Comparison of ENCODE assay signal across 7 cellular contexts in genomic region chr15:67521770-67522568, GRCh38. TPM values are rescaled to one million over a fixed set of nuclear protein-coding genes. Genes with fewer than 3 reads are reported as not detected.
DNase-seq lines count a peak whose midpoint lies in the region; ATAC-seq and TF ChIP-seq lines count a peak whose summit lies in the region.

No MANE protein-coding gene starts in this region.

- peaks cover 3% of the 10 kb centered on the region for H4K20me1 ChIP-seq in hepatocyte (ENCODE audit: insufficient read depth, poor library complexity, severe bottlenecking)

- H3K4me1 ChIP-seq in hepatocyte (ENCODE audit: insufficient read depth): peaks cover 12% of the 10 kb centered on the region

- H3K27me3 ChIP-seq in hepatocyte: no peaks in the 10 kb centered on the region

- H3K9me2 ChIP-seq in hepatocyte (replicated peaks; ENCODE audit: insufficient read depth): no peaks in the 10 kb centered on the region

- no peaks in the 10 kb centered on the region for H3K36me3 ChIP-seq in hepatocyte (replicated peaks; ENCODE audit: insufficient read depth, low read depth)

- H3K27ac ChIP-seq in adipose tissue (ENCODE audit: low read depth, low read length) (peak overlapping the region; percentile 48), hepatocyte (peak overlapping the region; percentile 96)

- peak; percentile 9 for ATAC-seq in GM18858 (IDR thresholded peaks at IDR 0.05; ENCODE audit: unreplicated experiment)

- no peaks in the 10 kb centered on the region for H3K9me3 ChIP-seq in hepatocyte (ENCODE audit: low read depth)

- peak; percentile 60 for DNase-seq in M059J (ENCODE audit: low read depth)
- peak; percentile 41 for DNase-seq in hepatocyte (ENCODE audit: low spot score)
- DNase-seq in skeletal muscle cell (ENCODE audit: low read depth): no peak
- no peak for DNase-seq in NCI-H2029 treated with DMSO at 0.1 percent for 48 hours (lab: John Stamatoyannopoulos, UW)
- DNase-seq in NCI-H1930 (lab: John Stamatoyannopoulos, UW): no peak

- peaks cover 50% of the 10 kb centered on the region for H3K79me2 ChIP-seq in hepatocyte

- H3K4me2 ChIP-seq in hepatocyte: peak overlapping the region; percentile 88

- H2AFZ ChIP-seq in hepatocyte: peak overlapping the region; percentile 84

- TF ChIP-seq CTCF in hepatocyte (IDR thresholded peaks at IDR 0.05; ENCODE audit: poor library complexity): no peak

- WGBS in adipose tissue, 3 donors: 1 to 2% (median 1%) methylated on average over 23 of the region's 23 CpGs
- 6% methylated on average over 23 of the region's 23 CpGs for WGBS in hepatocyte (ENCODE audit: low lambda C conversion rate, missing lambda C conversion rate)

- peak overlapping the region; percentile 76 for H3K4me3 ChIP-seq in hepatocyte
- H3K4me3 ChIP-seq in skeletal muscle cell (ENCODE audit: low read depth, low read length): peak overlapping the region; percentile 88

RNA-seq across cellular contexts. Expression of gene C15orf61, which starts 1.0 kb away (rescaled TPM):
- 2.9 and 4.1 TPM in 2 replicates for total RNA-seq in M059J (2014; rRNA removed; shearing (Covaris generic))
- polyA plus RNA-seq in adipose tissue (1 to 10 TPM; 3.4 to 4.9 (median 3.9) TPM), hepatocyte (8.4 and 10.6 TPM in 2 replicates)
- 4.1 and 7.6 TPM in 2 replicates for total RNA-seq in hepatocyte

RNA-seq across cellular contexts. Expression of gene MAP2K5, which starts 20.5 kb away (rescaled TPM):
- total RNA-seq in M059J (2014; rRNA removed; shearing (Covaris generic)): 5.5 and 18.0 TPM in 2 replicates
- polyA plus RNA-seq in adipose tissue (10 to 100 TPM; 10.3 to 13.3 (median 10.7) TPM), hepatocyte (12.4 and 14.2 TPM in 2 replicates)
- total RNA-seq in hepatocyte: 7.2 and 13.7 TPM in 2 replicates

Comparison
In these comparisons a context has a peak if more than half of its experiments do, and no peak if none do; other contexts are left out.
1. DNase-seq: peak in M059J (single experiment) and hepatocyte (single experiment); none in skeletal muscle cell (single experiment), NCI-H2029 treated with DMSO at 0.1 percent for 48 hours (single experiment) and NCI-H1930 (0 of 2).